Comparison of ENCODE assay signal across 25 cellular contexts in the genomic region with DNA sequence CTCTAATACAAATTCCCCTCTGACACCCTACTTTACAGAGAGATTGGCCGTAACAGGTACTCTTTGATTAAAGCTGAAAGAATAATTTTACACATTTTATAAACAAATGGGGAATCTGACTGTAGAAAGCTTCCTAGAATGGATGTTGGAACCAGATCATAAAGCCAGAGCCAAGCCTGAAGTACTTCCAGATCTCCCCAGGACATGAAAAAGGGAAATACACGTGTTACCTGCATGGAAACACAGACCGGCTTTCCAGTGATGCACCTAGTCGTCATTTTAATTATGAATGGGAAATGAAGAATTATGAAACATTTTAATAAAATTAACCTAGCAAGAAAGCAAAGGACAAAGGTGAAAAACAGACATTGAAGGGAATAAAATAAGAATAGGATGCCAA.
DNase-seq lines count a peak whose midpoint lies in the region; ATAC-seq, FAIRE-seq and TF ChIP-seq lines count a peak whose summit lies in the region.
"Had no signal": no experiment of that assay in that cellular context is flagged by ENCODE, and none has a peak within 500 bp of the region (broad histone marks: within the 10 kb centered on the region; RNA-seq: fewer than 3 reads in every experiment).

No MANE protein-coding gene starts in this region.

- no TSS peak for BruUV-seq in MCF 10A (replicated peaks; lab: Mats Ljungman, UMichigan)

- peak; percentile 27 for FAIRE-seq in islet of Langerhans (lab: Jason Lieb, UNC)
- FAIRE-seq: G401.6, GM12891 had no signal

- H3K27me3 ChIP-seq in breast epithelium = no peaks in the 10 kb centered on the region
- H3K27me3 ChIP-seq: BE2C, BLaER1 had no signal

- no peak for ATAC-seq in GM18909 (IDR thresholded peaks at IDR 0.05; ENCODE audit: poor library complexity, unreplicated experiment)

- H3K9me3 ChIP-seq in breast epithelium = peaks cover 0 to 3% of the 10 kb centered on the region in 2 donors
- H3K9me3 ChIP-seq: BE2C had no signal

- TF ChIP-seq CTCF in MCF 10A (IDR thresholded peaks at IDR 0.05; ENCODE audit: unreplicated experiment) = no peak
- TF ChIP-seq CTCF in breast epithelium (IDR thresholded peaks at IDR 0.05) = no peak

- no peaks in the 10 kb centered on the region for H3K4me1 ChIP-seq in breast epithelium
- H3K4me1 ChIP-seq: BE2C had no signal

- H3K27me3 Mint-ChIP-seq in MCF 10A (ENCODE audit: insufficient read depth, unreplicated experiment) = no peaks in the 10 kb centered on the region
- H3K27me3 Mint-ChIP-seq: CD4-positive, alpha-beta memory T cell; CD4-positive, CD25-positive, alpha-beta regulatory T cell; CD8-positive, alpha-beta memory T cell had no signal

- H3K27ac Mint-ChIP-seq in MCF 10A (ENCODE audit: low read depth, unreplicated experiment) = peak overlapping the region; percentile 29
- H3K27ac Mint-ChIP-seq: CD14-positive monocyte; CD4-positive, alpha-beta memory T cell; CD8-positive, alpha-beta memory T cell had no signal

- intact Hi-C loops in MCF 10A (cut with micrococcal nuclease) (no loop called here), breast epithelium (cut with DNase I; ENCODE audit: low total_unique reads) (no loop called here)

- no peak overlapping the region for H3K4me3 Mint-ChIP-seq in MCF 10A (ENCODE audit: unreplicated experiment)
- H3K4me3 Mint-ChIP-seq: CD14-positive monocyte; CD4-positive, alpha-beta memory T cell; CD4-positive, CD25-positive, alpha-beta regulatory T cell; CD8-positive, alpha-beta memory T cell had no signal

- DNase-seq in MCF 10A (ENCODE audit: unreplicated experiment) (no peak), breast epithelium (ENCODE audit: low spot score in 2 of 2) (no peak), cerebellar cortex (ENCODE audit: low spot score) (peak; percentile 72), 8988T (no peak), LoVo (ENCODE audit: low spot score) (no peak)
- DNase-seq: ACHN; BE2C; CD4-positive, alpha-beta memory T cell; CD4-positive, CD25-positive, alpha-beta regulatory T cell; CD8-positive, alpha-beta memory T cell; COR-L47; DMS 273 treated with DMSO at 0.1 percent for 48 hours; DMS153; DMS53; DMS79; DND-41; EL; GF-D8 had no signal

- peaks cover 24% of the 10 kb centered on the region for H3K9me3 Mint-ChIP-seq in MCF 10A (ENCODE audit: unreplicated experiment)

- peaks cover 47% of the 10 kb centered on the region for H3K36me3 Mint-ChIP-seq in MCF 10A (ENCODE audit: insufficient read depth, unreplicated experiment)

- TF ChIP-seq POLR2A in breast epithelium (IDR thresholded peaks at IDR 0.05) = no peak

- H3K4me3 ChIP-seq in breast epithelium = no peak overlapping the region
- H3K4me3 ChIP-seq: BLaER1 had no signal

- peaks cover 4% of the 10 kb centered on the region for H3K4me1 Mint-ChIP-seq in MCF 10A (ENCODE audit: insufficient read depth, unreplicated experiment)
- H3K4me1 Mint-ChIP-seq: CD14-positive monocyte had no signal

- H3K27ac ChIP-seq in breast epithelium = no peak overlapping the region
- H3K27ac ChIP-seq: 22Rv1, BLaER1 had no signal

- no peaks in the 10 kb centered on the region for H3K36me3 ChIP-seq in breast epithelium

- POLR2A ChIA-PET in MCF 10A (lab: Yijun Ruan, JAX) = no interaction called here

- CTCF ChIA-PET in MCF 10A (lab: Yijun Ruan, JAX) = no interaction called here
